ENCODE assay signal across 1 cellular context in genomic region chr7:16450366-16450765, GRCh38.
TF ChIP-seq lines count a peak whose summit lies in the region.

No MANE protein-coding gene starts in this region.

TF ChIP-seq in IMR-90, 13 proteins besides CTCF, POLR2A, EP300 and RAD21 (continued from another document):
- TF ChIP-seq, protein P1, sequence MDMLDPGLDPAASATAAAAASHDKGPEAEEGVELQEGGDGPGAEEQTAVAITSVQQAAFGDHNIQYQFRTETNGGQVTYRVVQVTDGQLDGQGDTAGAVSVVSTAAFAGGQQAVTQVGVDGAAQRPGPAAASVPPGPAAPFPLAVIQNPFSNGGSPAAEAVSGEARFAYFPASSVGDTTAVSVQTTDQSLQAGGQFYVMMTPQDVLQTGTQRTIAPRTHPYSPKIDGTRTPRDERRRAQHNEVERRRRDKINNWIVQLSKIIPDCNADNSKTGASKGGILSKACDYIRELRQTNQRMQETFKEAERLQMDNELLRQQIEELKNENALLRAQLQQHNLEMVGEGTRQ (IDR thresholded peaks at IDR 0.05; ENCODE audit: low read depth, low read length), result no peak
- TF ChIP-seq RFX5 (IDR thresholded peaks at IDR 0.05; ENCODE audit: low read depth, low read length), result no peak
- no peak for TF ChIP-seq CEBPB (IDR thresholded peaks at IDR 0.05; ENCODE audit: low read depth, low read length)
- no peak for TF ChIP-seq MAZ (IDR thresholded peaks at IDR 0.05; ENCODE audit: borderline replicate concordance, low read depth, low read length)
- no peak for TF ChIP-seq CHD1 (IDR thresholded peaks at IDR 0.05; ENCODE audit: low read depth, low read length)
TF ChIP-seq in IMR-90: peak in this region for 0.
